In genomic region chr4:185381794-185382193, GRCh38 we compare ENCODE assay signal across 17 cellular contexts.
"Had no signal": no experiment of that assay in that cellular context is flagged by ENCODE, and none has a peak within 500 bp of the region (broad histone marks: within the 10 kb centered on the region; RNA-seq: fewer than 3 reads in every experiment).

No MANE protein-coding gene starts in this region.

- H3K27ac Mint-ChIP-seq: activated CD4-positive, alpha-beta T cell treated with anti-CD3 and anti-CD28 coated beads, Interleukin-2, amount 10 ng/mL, durations not matched to agents 7 days and 5 days; activated naive CD8-positive, alpha-beta T cell treated with anti-CD3 and anti-CD28 coated beads for 36 hours; mesothelial cell of epicardium; nephron progenitor cell; progenitor cell of endocrine pancreas; stimulated activated naive CD8-positive, alpha-beta T cell treated with anti-CD3 and anti-CD28 coated beads, Interleukin-15, amount 100 ng/mL, for 72 hours; T-cell had no signal

- H3K4me3 Mint-ChIP-seq: activated CD4-positive, alpha-beta T cell treated with anti-CD3 and anti-CD28 coated beads, Interleukin-2, amount 10 ng/mL, durations not matched to agents 7 days and 5 days; activated naive CD8-positive, alpha-beta T cell treated with anti-CD3 and anti-CD28 coated beads for 36 hours; mesothelial cell of epicardium; nephron progenitor cell; stimulated activated naive CD8-positive, alpha-beta T cell treated with anti-CD3 and anti-CD28 coated beads, Interleukin-15, amount 100 ng/mL, for 72 hours; T-cell had no signal

- H3K27ac ChIP-seq: right atrium auricular region, upper lobe of left lung had no signal

- H3K27me3 ChIP-seq: right atrium auricular region, upper lobe of left lung had no signal

- H3K4me3 ChIP-seq: right atrium auricular region, smooth muscle cell, upper lobe of left lung had no signal

- H3K9me3 ChIP-seq: right atrium auricular region, upper lobe of left lung had no signal

- H3K4me2 ChIP-seq: smooth muscle cell had no signal

- H3K36me3 ChIP-seq: right atrium auricular region, upper lobe of left lung had no signal

- ATAC-seq: stimulated activated naive CD8-positive, alpha-beta T cell treated with anti-CD3 and anti-CD28 coated beads, Interleukin-15, amount 100 ng/mL, for 72 hours; T-cell had no signal

- H3K4me1 ChIP-seq: right atrium auricular region, upper lobe of left lung had no signal

- H3K27me3 Mint-ChIP-seq: progenitor cell of endocrine pancreas had no signal

- DNase-seq: activated CD4-positive, alpha-beta T cell treated with anti-CD3 and anti-CD28 coated beads, Interleukin-2, amount 10 ng/mL, durations not matched to agents 7 days and 5 days; activated CD8-positive, alpha-beta memory T cell treated with anti-CD3 and anti-CD28 coated beads, Interleukin-2, amount 50 U/mL, for 48 hours; activated gamma-delta T cell treated with Interleukin-2 at 50 U/mL for 16 hours; activated naive CD8-positive, alpha-beta T cell treated with anti-CD3 and anti-CD28 coated beads for 36 hours; anterior cingulate cortex; foreskin melanocyte; head of caudate nucleus; nephron progenitor cell; occipital lobe; stimulated activated naive CD8-positive, alpha-beta T cell treated with anti-CD3 and anti-CD28 coated beads, Interleukin-15, amount 100 ng/mL, for 72 hours; T-cell; T-helper 9 cell; upper lobe of left lung had no signal
